In genomic region chr5:73623929-73624404, GRCh38 we compare ENCODE assay signal across 1 cellular context.
TF ChIP-seq lines count a peak whose summit lies in the region.

No MANE protein-coding gene starts in this region.

TF ChIP-seq in HepG2, 621 proteins besides CTCF, POLR2A, EP300 and RAD21 (continued from another document and continues in another):
- no peak for TF ChIP-seq USF2 (IDR thresholded peaks at IDR 0.05; ENCODE audit: low read depth, low read length)
- TF ChIP-seq USF2 (CRISPR knock-in tag; IDR thresholded peaks at IDR 0.05; ENCODE audit: borderline replicate concordance), result 0 out of 2 replicates have a peak, but pooled peaks have one; percentile 20
- peak; percentile 21; the same call in 1 of the 2 replicates for TF ChIP-seq ZNF614 (CRISPR knock-in tag; IDR thresholded peaks at IDR 0.05; ENCODE audit: borderline replicate concordance)
- no peak for TF ChIP-seq ZNF773 (CRISPR knock-in tag; IDR thresholded peaks at IDR 0.05; ENCODE audit: borderline replicate concordance)
- no peak for TF ChIP-seq MYNN (CRISPR knock-in tag; IDR thresholded peaks at IDR 0.05; ENCODE audit: low read depth)
- TF ChIP-seq ZNF205 (CRISPR knock-in tag; IDR thresholded peaks at IDR 0.05), result peak; percentile 83; the same call in 1 of the 2 replicates
- no peak for TF ChIP-seq PREB (CRISPR knock-in tag; IDR thresholded peaks at IDR 0.05)
- TF ChIP-seq ZNF512 (CRISPR knock-in tag; IDR thresholded peaks at IDR 0.05), result no peak
- no peak for TF ChIP-seq ZNF10 (CRISPR knock-in tag; IDR thresholded peaks at IDR 0.05; ENCODE audit: borderline replicate concordance, low read depth)
- TF ChIP-seq GTF2F1 (IDR thresholded peaks at IDR 0.05; ENCODE audit: low read length), result no peak
- no peak for TF ChIP-seq ZNF724P (CRISPR knock-in tag; IDR thresholded peaks at IDR 0.05; ENCODE audit: borderline replicate concordance)
- TF ChIP-seq KMT2A (CRISPR knock-in tag; IDR thresholded peaks at IDR 0.05), result peak; percentile 73; the same call in 1 of the 2 replicates
- no peak for TF ChIP-seq STAT6 (CRISPR knock-in tag; IDR thresholded peaks at IDR 0.05; ENCODE audit: borderline replicate concordance)
- no peak for TF ChIP-seq ZNF484 (CRISPR knock-in tag; IDR thresholded peaks at IDR 0.05; ENCODE audit: borderline replicate concordance, low read depth)
- no peak for TF ChIP-seq ZNF280B (CRISPR knock-in tag; IDR thresholded peaks at IDR 0.05; ENCODE audit: borderline replicate concordance)
- no peak for TF ChIP-seq ZNF576 (CRISPR knock-in tag; IDR thresholded peaks at IDR 0.05)
- TF ChIP-seq GLI4 (CRISPR knock-in tag; IDR thresholded peaks at IDR 0.05; ENCODE audit: borderline replicate concordance), result no peak
- TF ChIP-seq ZNF136 (CRISPR knock-in tag; IDR thresholded peaks at IDR 0.05; ENCODE audit: low read depth), result no peak; the same call in 1 of the 2 replicates
- TF ChIP-seq SAFB2 (CRISPR knock-in tag; IDR thresholded peaks at IDR 0.05; ENCODE audit: borderline replicate concordance, low read depth), result no peak; the same call in 1 of the 2 replicates
- no peak for TF ChIP-seq ZMAT3 (CRISPR knock-in tag; conservative IDR thresholded peaks at IDR 0.05)
- TF ChIP-seq TBL1XR1 (IDR thresholded peaks at IDR 0.05; ENCODE audit: borderline replicate concordance, low read length, partially characterized antibody), result peak; percentile 99
- TF ChIP-seq AFF4 (CRISPR knock-in tag; IDR thresholded peaks at IDR 0.05), result no peak
- no peak for TF ChIP-seq ATF7-NPFF (CRISPR knock-in tag; IDR thresholded peaks at IDR 0.05; ENCODE audit: low read depth)
- TF ChIP-seq SATB2 (CRISPR knock-in tag; IDR thresholded peaks at IDR 0.05), result 0 out of 2 replicates have a peak, but pooled peaks have one; percentile 71
- TF ChIP-seq ZNF256 (CRISPR knock-in tag; conservative IDR thresholded peaks at IDR 0.05), result 0 out of 2 replicates have a peak, but pooled peaks have one; percentile 31
- 0 out of 2 replicates have a peak, but pooled peaks have one; percentile 41 for TF ChIP-seq ZBTB34 (CRISPR knock-in tag; IDR thresholded peaks at IDR 0.05)
- 0 out of 2 replicates have a peak, but pooled peaks have one; percentile 45 for TF ChIP-seq PRDM10 (CRISPR knock-in tag; IDR thresholded peaks at IDR 0.05; ENCODE audit: low read depth)
- peak; percentile 71 for TF ChIP-seq NCOA1 (CRISPR knock-in tag; IDR thresholded peaks at IDR 0.05)
- TF ChIP-seq PRDM15 (CRISPR knock-in tag; IDR thresholded peaks at IDR 0.05), result no peak
- TF ChIP-seq RBAK (CRISPR knock-in tag; IDR thresholded peaks at IDR 0.05), result no peak
- TF ChIP-seq KAT7 (CRISPR knock-in tag; IDR thresholded peaks at IDR 0.05; ENCODE audit: borderline replicate concordance), result peak; percentile 57; the same call in 1 of the 2 replicates
- TF ChIP-seq ONECUT2 (CRISPR knock-in tag; IDR thresholded peaks at IDR 0.05), result peak; percentile 94
- TF ChIP-seq ZNF543 (CRISPR knock-in tag; IDR thresholded peaks at IDR 0.05), result no peak
